8 cellular contexts compared by ENCODE assay signal in genomic region chr22:35381424-35381772, GRCh38. TPM values are rescaled to one million over a fixed set of nuclear protein-coding genes. Genes with fewer than 3 reads are reported as not detected.
DNase-seq lines count a peak whose midpoint lies in the region; ATAC-seq and TF ChIP-seq lines count a peak whose summit lies in the region.

No MANE protein-coding gene starts in this region.

- H4K20me1 ChIP-seq in SK-N-SH (ENCODE audit: insufficient read depth): no peaks in the 10 kb centered on the region

- TF ChIP-seq POLR2A in prostate gland (IDR thresholded peaks at IDR 0.05): no peak

- H3K4me1 ChIP-seq in ES-I3 (ENCODE audit: insufficient read depth, low read length) (peaks cover 45% of the 10 kb centered on the region), SK-N-SH (ENCODE audit: control insufficient read depth in 1 of 2, insufficient read depth in 2 of 2, low read depth in 1 of 2, low read length in 1 of 2) (peaks cover 11 to 12% of the 10 kb centered on the region in 2 experiments; a peak in 2 of 4 replicates), prostate gland (replicated peaks) (no peaks in the 10 kb centered on the region)

- H3K27me3 ChIP-seq in SK-N-SH (ENCODE audit: insufficient read depth) (no peaks in the 10 kb centered on the region), prostate gland (replicated peaks; ENCODE audit: insufficient read depth) (no peaks in the 10 kb centered on the region)

- peaks cover 16% of the 10 kb centered on the region for H3F3A ChIP-seq in SK-N-SH (replicated peaks; ENCODE audit: insufficient read depth)

- H3K27ac ChIP-seq in SK-N-SH (ENCODE audit: low read depth in 2 of 2, low read length in 1 of 2) (peak overlapping the region in 1 of 2 experiments; percentile 48; a peak in 1 of 4 replicates), prostate gland (peak overlapping the region; percentile 60 to 73)

- 43% methylated on average over 4 of the region's 4 CpGs for WGBS in SK-N-SH (ENCODE audit: low lambda C conversion rate)
- WGBS in prostate gland: 66% methylated on average over 4 of the region's 4 CpGs

- POLR2A ChIA-PET in SK-N-SH (lab: Yijun Ruan, JAX): interaction anchor here (1.0 kb wide), 1 partner anchor 30 kb away, joined by 3 read pairs; no protein-coding TSS in a partner anchor

- CTCF ChIA-PET in SK-N-SH (lab: Yijun Ruan, JAX): interaction anchor here (1.0 to 1.2 kb wide), 2 partner anchors 30 to 43 kb away, joined by 3 to 5 read pairs; no protein-coding TSS in a partner anchor

- peak overlapping the region; percentile 77 for H3K4me2 ChIP-seq in SK-N-SH

- no peak for TF ChIP-seq RAD21 in SK-N-SH (IDR thresholded peaks at IDR 0.05; ENCODE audit: low read length)

- ATAC-seq in GM19467 (IDR thresholded peaks at IDR 0.05; ENCODE audit: unreplicated experiment): no peak

- no peak for TF ChIP-seq EP300 in SK-N-SH (IDR thresholded peaks at IDR 0.05; ENCODE audit: borderline replicate concordance in 1 of 2, low read depth in 1 of 2, low read length in 1 of 2)

- no peaks in the 10 kb centered on the region for H3K9me2 ChIP-seq in SK-N-SH

- H2AFZ ChIP-seq in SK-N-SH (ENCODE audit: low read depth): peak overlapping the region; percentile 84

- intact Hi-C loops in prostate gland (cut with DNase I): loop anchor here (2.0 kb wide), 1 partner anchor 31 kb away; no protein-coding TSS in a partner anchor

- H3K9me3 ChIP-seq in ES-I3 (ENCODE audit: control insufficient read depth, insufficient read depth, low read length) (no peaks in the 10 kb centered on the region), SK-N-SH (no peaks in the 10 kb centered on the region), prostate gland (no peaks in the 10 kb centered on the region)

- peak overlapping the region; percentile 83 for H3K9ac ChIP-seq in ES-I3 (ENCODE audit: low read depth, low read length)
- H3K9ac ChIP-seq in SK-N-SH: peak overlapping the region; percentile 68

- peaks cover 6% of the 10 kb centered on the region; the same call in 1 of the 2 replicates for H3K36me3 ChIP-seq in ES-I3 (ENCODE audit: insufficient read depth, low read length)
- H3K36me3 ChIP-seq in SK-N-SH (replicated peaks in 1 of 2; ENCODE audit: control insufficient read depth in 1 of 2, insufficient read depth in 2 of 2, low read length in 1 of 2): peaks cover 0 to 5% of the 10 kb centered on the region in 2 experiments
- H3K36me3 ChIP-seq in prostate gland: no peaks in the 10 kb centered on the region

- DNase-seq in SK-N-SH (peak; percentile 40), foreskin fibroblast (no peak), prostate gland (ENCODE audit: low spot score) (no peak), NCI-H446 (lab: John Stamatoyannopoulos, UW) (no peak), NCI-H2081 (lab: John Stamatoyannopoulos, UW) (no peak)
- DNase-seq in stimulated activated CD4-positive, alpha-beta T cell treated with anti-CD3 and anti-CD28 coated beads, Interleukin-1b, Interleukin-23, amount 100 ng/mL, for 48 hours: no peak

- H3K4me3 ChIP-seq in SK-N-SH (ENCODE audit: low read depth in 2 of 2, low read length in 1 of 2) (peak overlapping the region; percentile 55 to 77), foreskin fibroblast (ENCODE audit: low read depth in 1 of 2, low read length in 2 of 2) (peak overlapping the region; percentile 84 to 100), prostate gland (peak overlapping the region; percentile 28 to 37)

- no peaks in the 10 kb centered on the region; the same call in 1 of the 2 replicates for H3K79me2 ChIP-seq in SK-N-SH (ENCODE audit: insufficient read depth)

- TF ChIP-seq CTCF in SK-N-SH (IDR thresholded peaks at IDR 0.05): no peak
- no peak for TF ChIP-seq CTCF in foreskin fibroblast (IDR thresholded peaks at IDR 0.05; ENCODE audit: low read depth, low read length)
- no peak for TF ChIP-seq CTCF in prostate gland (IDR thresholded peaks at IDR 0.05)

TF ChIP-seq in SK-N-SH, 30 proteins besides CTCF, POLR2A, EP300 and RAD21:
- TF ChIP-seq TAF1 (IDR thresholded peaks at IDR 0.05; ENCODE audit: borderline replicate concordance, low read depth, low read length) (no peak), JUND (IDR thresholded peaks at IDR 0.05) (no peak), GABPA (IDR thresholded peaks at IDR 0.05; ENCODE audit: low read depth) (no peak)

RNA-seq across cellular contexts. Expression of gene HMOX1, which starts 0.5 kb away (rescaled TPM):
- 12.9 and 13.7 TPM in 2 replicates for polyA plus RNA-seq in SK-N-SH (2012; rRNA removed)
- 5.8 and 9.2 TPM in 2 replicates for polyA plus RNA-seq in SK-N-SH (2012; cell fraction: cytosol; rRNA removed)
- polyA plus RNA-seq in SK-N-SH (2012; cell fraction: nucleus; rRNA removed): 11.7 and 13.7 TPM in 2 replicates
- 10 to 100 TPM in 1 of 2 donors, 1 to 10 TPM in 1; 3.5 to 31.5 TPM for total RNA-seq in prostate gland

RNA-seq across cellular contexts. Expression of gene MCM5, which starts 18.5 kb away (rescaled TPM):
- polyA plus RNA-seq in SK-N-SH (2012; rRNA removed): 31.6 and 42.9 TPM in 2 replicates
- 16.5 and 27.2 TPM in 2 replicates for polyA plus RNA-seq in SK-N-SH (2012; cell fraction: cytosol; rRNA removed)
- 39.2 and 51.2 TPM in 2 replicates for polyA plus RNA-seq in SK-N-SH (2012; cell fraction: nucleus; rRNA removed)
- total RNA-seq in prostate gland: 10 to 100 TPM; 42.2 to 51.8 TPM

Comparison
In these comparisons a context has a peak if more than half of its experiments do, and no peak if none do; other contexts are left out.
1. H3K4me3 ChIP-seq: peak in every context shown above with its lines; median percentile 92 in foreskin fibroblast; 66 in SK-N-SH; 32 in prostate gland.